ENCODE assay signal across 23 cellular contexts in genomic region chr5:17089690-17090089, GRCh38.
DNase-seq lines count a peak whose midpoint lies in the region; ATAC-seq, FAIRE-seq and TF ChIP-seq lines count a peak whose summit lies in the region.
"Had no signal": no experiment of that assay in that cellular context is flagged by ENCODE, and none has a peak within 500 bp of the region (broad histone marks: within the 10 kb centered on the region; RNA-seq: fewer than 3 reads in every experiment).

No MANE protein-coding gene starts in this region.

- no peak overlapping the region for H4K8ac ChIP-seq in trophoblast cell (ENCODE audit: low read depth, low read length)

- no peak overlapping the region for H3K4ac ChIP-seq in trophoblast cell (ENCODE audit: low read depth, low read length)

- H3K79me2 ChIP-seq in trophoblast cell (ENCODE audit: control insufficient read depth, insufficient read depth, low read length, poor library complexity) (no peaks in the 10 kb centered on the region), HepG2 (ENCODE audit: insufficient read depth, low read length) (no peaks in the 10 kb centered on the region)

- TF ChIP-seq RAD21 in HepG2 (CRISPR knock-in tag; IDR thresholded peaks at IDR 0.05): no peak

- no peaks in the 10 kb centered on the region for H4K20me1 ChIP-seq in HepG2 (ENCODE audit: insufficient read depth, low read length)

- H3K4me3 ChIP-seq in epithelial cell of esophagus (ENCODE audit: low read length) (no peak overlapping the region), trophoblast cell (ENCODE audit: low read depth, low read length) (no peak overlapping the region), HepG2 (replicated peaks in 1 of 3; ENCODE audit: insufficient read depth in 1 of 3, low read depth in 2 of 3, low read length in 3 of 3) (no peak overlapping the region)
- H3K4me3 ChIP-seq: heart right ventricle, right lobe of liver had no signal

- no peaks in the 10 kb centered on the region for H3K27me3 ChIP-seq in trophoblast cell (ENCODE audit: insufficient read depth, low read length)
- no peaks in the 10 kb centered on the region for H3K27me3 ChIP-seq in HepG2 (ENCODE audit: control insufficient read depth in 1 of 2, insufficient read depth in 2 of 2, low read length in 2 of 2)
- H3K27me3 ChIP-seq: heart right ventricle, right lobe of liver had no signal

- CTCF ChIA-PET in HepG2 (lab: Yijun Ruan, JAX; ENCODE audit: low intra/inter-chr PET ratio, low total read pairs): no interaction called here

- TF ChIP-seq CTCF in epithelial cell of esophagus (IDR thresholded peaks at IDR 0.05; ENCODE audit: insufficient read depth, low read depth, low read length, missing control alignments) (no peak), HepG2 (CRISPR knock-in tag; IDR thresholded peaks at IDR 0.05) (no peak)

- H3K14ac ChIP-seq in trophoblast cell (ENCODE audit: low read length): peak overlapping the region; percentile 8

- H2AFZ ChIP-seq in trophoblast cell (ENCODE audit: insufficient read depth, low read length, poor library complexity) (no peak overlapping the region), HepG2 (ENCODE audit: low read length) (no peak overlapping the region)

- WGBS in trophoblast cell (ENCODE audit: extremely low coverage, insufficient coverage, insufficient read length): no CpG with 5 or more reads among the region's 2 CpGs
- WGBS in HepG2 (ENCODE audit: low lambda C conversion rate): 39% methylated on average over 2 of the region's 2 CpGs

- H2AK5ac ChIP-seq in trophoblast cell (ENCODE audit: low read length): no peak overlapping the region

- H2BK12ac ChIP-seq in trophoblast cell (ENCODE audit: low read length): no peak overlapping the region

- H3K23ac ChIP-seq in trophoblast cell (ENCODE audit: low read length): no peak overlapping the region

- H2BK120ac ChIP-seq in trophoblast cell (ENCODE audit: insufficient read depth, low read length, poor library complexity): no peak overlapping the region

- DNase-seq in ELR (ENCODE audit: low read depth) (peak; percentile 80), RPMI7951 (ENCODE audit: low read depth) (peak; percentile 78), epithelial cell of esophagus (ENCODE audit: low read depth) (peak; percentile 44), trophoblast cell (peak; percentile 69 to 86), NCI-H146 treated with DMSO at 0.1 percent for 48 hours (lab: John Stamatoyannopoulos, UW; ENCODE audit: unreplicated experiment) (no peak), SW 1271 (lab: John Stamatoyannopoulos, UW) (no peak), HepG2 (ENCODE audit: low spot score) (no peak)
- DNase-seq: activated CD4-positive, alpha-beta T cell treated with anti-CD3 and anti-CD28 coated beads for 36 hours; activated naive CD8-positive, alpha-beta T cell treated with anti-CD3 and anti-CD28 coated beads, Interleukin-2, amount 50 U/mL, for 24 hours; activated T-cell treated with anti-CD3 and anti-CD28 coated beads, Interleukin-2, amount 50 U/mL, for 48 hours; Calu3; foreskin melanocyte; heart right ventricle; kidney glomerular epithelial cell; NCI-H1105 treated with DMSO at 0.1 percent for 48 hours; NCI-H2081; NCI-H345; posterior cingulate gyrus; right lobe of liver; stimulated activated CD4-positive, alpha-beta T cell treated with anti-CD3 and anti-CD28 coated beads, Interleukin-2, amount 100 ng/mL, for 48 hours had no signal

- peaks cover 0 to 2% of the 10 kb centered on the region in 2 experiments for H3K4me1 ChIP-seq in trophoblast cell (ENCODE audit: control insufficient read depth in 1 of 2, insufficient read depth in 2 of 2, low read length in 2 of 2)
- H3K4me1 ChIP-seq in HepG2 (ENCODE audit: insufficient read depth, low read length): 0 out of 2 replicates have a peak, but pooled peaks cover 7% of the 10 kb centered on the region
- H3K4me1 ChIP-seq: heart right ventricle, right lobe of liver had no signal

- peaks cover 2% of the 10 kb centered on the region for H3K79me1 ChIP-seq in trophoblast cell (ENCODE audit: low read length)

- no peak overlapping the region for H3K27ac ChIP-seq in trophoblast cell (ENCODE audit: low read depth, low read length)
- no peak overlapping the region for H3K27ac ChIP-seq in HepG2 (ENCODE audit: extremely low read length, insufficient read depth, low read length)
- H3K27ac ChIP-seq: epithelial cell of prostate, heart right ventricle, right lobe of liver had no signal

- H3K18ac ChIP-seq in trophoblast cell (ENCODE audit: low read length): peak overlapping the region; percentile 25

- in situ Hi-C loops in HepG2 (cut with HindIII; ENCODE audit: extremely low pct_ligation_motif_present, low pct_unique_long_range_greater_than_20kb): no loop called here

- H3K4me2 ChIP-seq in trophoblast cell (ENCODE audit: low read length): no peak overlapping the region
- no peak overlapping the region for H3K4me2 ChIP-seq in HepG2 (ENCODE audit: low read depth, low read length)

- H3K36me3 ChIP-seq in trophoblast cell (ENCODE audit: control insufficient read depth in 1 of 2, insufficient read depth in 2 of 2, low read length in 2 of 2) (no peaks in the 10 kb centered on the region), HepG2 (replicated peaks in 1 of 2; ENCODE audit: control insufficient read depth in 1 of 2, insufficient read depth in 2 of 2, low read length in 2 of 2) (no peaks in the 10 kb centered on the region)
- H3K36me3 ChIP-seq: heart right ventricle, right lobe of liver had no signal

- no peak overlapping the region for H2BK5ac ChIP-seq in trophoblast cell (ENCODE audit: low read depth, low read length, poor library complexity)

- BruUV-seq in HepG2 (replicated peaks; lab: Mats Ljungman, UMichigan): no TSS peak

- no peaks in the 10 kb centered on the region for H3K9me3 ChIP-seq in trophoblast cell (ENCODE audit: insufficient read depth, low read depth, low read length)
- no peaks in the 10 kb centered on the region for H3K9me3 ChIP-seq in HepG2 (ENCODE audit: low read length)
- H3K9me3 ChIP-seq: heart right ventricle, right lobe of liver had no signal

- TF ChIP-seq POLR2A in HepG2 (IDR thresholded peaks at IDR 0.05; ENCODE audit: insufficient read depth in 1 of 2, low read depth in 2 of 2, low read length in 2 of 2): no peak

- H3K9ac ChIP-seq in trophoblast cell (ENCODE audit: low read length): no peak overlapping the region
- H3K9ac ChIP-seq in HepG2 (ENCODE audit: insufficient read depth, low read depth, low read length): no peak overlapping the region

- no peak for TF ChIP-seq EP300 in HepG2 (IDR thresholded peaks at IDR 0.05; ENCODE audit: low read depth in 2 of 2, low read length in 2 of 2)
- TF ChIP-seq EP300 in HepG2 (CRISPR knock-in tag; IDR thresholded peaks at IDR 0.05; ENCODE audit: borderline replicate concordance): no peak

- no peak overlapping the region for H4K91ac ChIP-seq in trophoblast cell (ENCODE audit: low read depth, low read length)

- FAIRE-seq in HepG2 (lab: Jason Lieb, UNC): no peak
- FAIRE-seq: GM12892 had no signal

- no peak overlapping the region for H4K12ac ChIP-seq in trophoblast cell (ENCODE audit: low read depth, low read length)

- POLR2A ChIA-PET in HepG2 (lab: Yijun Ruan, JAX): no interaction called here

- ATAC-seq in HepG2: no peak
- ATAC-seq: activated CD4-positive, alpha-beta T cell treated with anti-CD3 and anti-CD28 coated beads for 36 hours; activated naive CD8-positive, alpha-beta T cell treated with anti-CD3 and anti-CD28 coated beads, Interleukin-2, amount 50 U/mL, for 24 hours; heart right ventricle; right lobe of liver; SK-N-SH treated with all-trans-retinoic acid at 6 μM for 48 hours had no signal

- intact Hi-C loops in HepG2 (cut with micrococcal nuclease; ENCODE audit: unreplicated experiment): no loop called here

TF ChIP-seq in HepG2, 621 proteins besides CTCF, POLR2A, EP300 and RAD21:
- TF ChIP-seq SETDB1 (CRISPR knock-in tag; IDR thresholded peaks at IDR 0.05; ENCODE audit: borderline replicate concordance): no peak
- no peak for TF ChIP-seq TSC22D2 (CRISPR knock-in tag; IDR thresholded peaks at IDR 0.05; ENCODE audit: borderline replicate concordance)
- no peak for TF ChIP-seq ZNF280B (CRISPR knock-in tag; IDR thresholded peaks at IDR 0.05; ENCODE audit: borderline replicate concordance)
TF ChIP-seq in HepG2: peak in this region for 0.

Comparison
In these comparisons a context has a peak if more than half of its experiments do, and no peak if none do; other contexts are left out.
1. DNase-seq: peak in ELR (single experiment), RPMI7951 (single experiment), epithelial cell of esophagus (single experiment) and trophoblast cell (2 of 2); none in NCI-H146 treated with DMSO at 0.1 percent for 48 hours (single experiment), SW 1271 (0 of 2) and HepG2 (single experiment).